ENCODE assay signal across 8 cellular contexts in genomic region chr4:39365931-39366771, GRCh38. TPM values are rescaled to one million over a fixed set of nuclear protein-coding genes. Genes with fewer than 3 reads are reported as not detected.
DNase-seq lines count a peak whose midpoint lies in the region; ATAC-seq and TF ChIP-seq lines count a peak whose summit lies in the region.

Gene RFC1 (minus strand): TSS chr4:39366362. CDS start chr4:39366241, 121 bp downstream.

- TF ChIP-seq CTCF in GM23338 (conservative IDR thresholded peaks at IDR 0.05; ENCODE audit: low read depth in 2 of 2) = 0 out of 4 replicates have a peak, but pooled peaks of 1 of the 2 experiments have one; percentile 7
- no peak for TF ChIP-seq CTCF in foreskin keratinocyte (conservative IDR thresholded peaks at IDR 0.05)
- TF ChIP-seq CTCF in neural progenitor cell (IDR thresholded peaks at IDR 0.05) = no peak

- ATAC-seq in GM23338 = peak; percentile 96
- peak; percentile 92 for ATAC-seq in foreskin keratinocyte

- 0 out of 2 replicates have a peak, but pooled peaks cover 6% of the 10 kb centered on the region for H3K9me2 ChIP-seq in GM23338 (ENCODE audit: insufficient read depth)

- peaks cover 14% of the 10 kb centered on the region for H3K9me3 Mint-ChIP-seq in GM23338
- H3K9me3 Mint-ChIP-seq in neural progenitor cell = peaks cover 17% of the 10 kb centered on the region

- H3K9me3 ChIP-seq in neural progenitor cell (ENCODE audit: low read depth) = no peaks in the 10 kb centered on the region
- no peaks in the 10 kb centered on the region for H3K9me3 ChIP-seq in stomach smooth muscle (ENCODE audit: control insufficient read depth in 2 of 2, low read length in 2 of 2)

- H3K36me3 ChIP-seq in GM23338 (ENCODE audit: insufficient read depth) = no peaks in the 10 kb centered on the region
- H3K36me3 ChIP-seq in neural progenitor cell = no peaks in the 10 kb centered on the region
- H3K36me3 ChIP-seq in stomach smooth muscle (ENCODE audit: control insufficient read depth in 2 of 2, insufficient read depth in 2 of 2, low read length in 2 of 2) = no peaks in the 10 kb centered on the region

- H2AFZ ChIP-seq in GM23338 (peak within 1 kb of the TSS; percentile 98), neural progenitor cell (replicated peaks) (peak within 1 kb of the TSS; percentile 94)

- H3K9ac ChIP-seq in neural progenitor cell (peak within 1 kb of the TSS; percentile 90), stomach smooth muscle (ENCODE audit: low read length in 2 of 2) (peak within 1 kb of the TSS; percentile 65 to 86)

- H3K4me3 Mint-ChIP-seq in GM23338 (peak within 1 kb of the TSS; percentile 88), neural progenitor cell (peak within 1 kb of the TSS; percentile 96)

- H3K27ac ChIP-seq in GM23338 (ENCODE audit: low read depth) (peak within 1 kb of the TSS; percentile 95; the same call in 1 of the 2 replicates), foreskin keratinocyte (peak within 1 kb of the TSS; percentile 84), neural progenitor cell (peak within 1 kb of the TSS; percentile 90), stomach smooth muscle (ENCODE audit: low read length) (peak within 1 kb of the TSS; percentile 81)

- DNase-seq in DMS79 (lab: John Stamatoyannopoulos, UW) (peak; percentile 40), GM23338 (ENCODE audit: low spot score) (peak; percentile 99), M059J (ENCODE audit: low read depth) (peak; percentile 90), SIG-M5 treated with dmso at 0.1 percent for 504 hours (lab: John Stamatoyannopoulos, UW; ENCODE audit: unreplicated experiment) (peak; percentile 65), activated gamma-delta T cell treated with Interleukin-2 at 50 U/mL for 16 hours (peak; percentile 90), foreskin keratinocyte (peak; percentile 68 to 83), neural progenitor cell (ENCODE audit: low spot score) (peak; percentile 96)

- H3K27me3 ChIP-seq in GM23338 (ENCODE audit: insufficient read depth) (peaks cover 11% of the 10 kb centered on the region; the same call in 1 of the 2 replicates), foreskin keratinocyte (no peaks in the 10 kb centered on the region), neural progenitor cell (peaks cover 12% of the 10 kb centered on the region), stomach smooth muscle (ENCODE audit: control insufficient read depth in 1 of 2, insufficient read depth in 2 of 2, low read length in 2 of 2) (no peaks in the 10 kb centered on the region)

- H3K27ac Mint-ChIP-seq in GM23338 (peak within 1 kb of the TSS; percentile 97), neural progenitor cell (peak within 1 kb of the TSS; percentile 78)

- H3K36me3 Mint-ChIP-seq in GM23338 (ENCODE audit: low read depth) = peaks cover 8% of the 10 kb centered on the region
- peaks cover 15% of the 10 kb centered on the region for H3K36me3 Mint-ChIP-seq in neural progenitor cell

- H3K4me1 Mint-ChIP-seq in GM23338 (peaks cover 9% of the 10 kb centered on the region; the same call in 2 of the 3 replicates), neural progenitor cell (peaks cover 16% of the 10 kb centered on the region)

- peaks cover 16% of the 10 kb centered on the region for H3K27me3 Mint-ChIP-seq in GM23338 (ENCODE audit: insufficient read depth, low read depth, poor library complexity)
- peaks cover 9% of the 10 kb centered on the region for H3K27me3 Mint-ChIP-seq in neural progenitor cell (ENCODE audit: insufficient read depth, low read depth)

- H3K79me2 ChIP-seq in GM23338 (replicated peaks; ENCODE audit: insufficient read depth) = peaks cover 49% of the 10 kb centered on the region
- peaks cover 49% of the 10 kb centered on the region for H3K79me2 ChIP-seq in neural progenitor cell (ENCODE audit: low read depth)

- H3K4me1 ChIP-seq in GM23338 (ENCODE audit: insufficient read depth) (peaks cover 10% of the 10 kb centered on the region), foreskin keratinocyte (peaks cover 9% of the 10 kb centered on the region), neural progenitor cell (peaks cover 12% of the 10 kb centered on the region), stomach smooth muscle (ENCODE audit: control insufficient read depth, insufficient read depth, low read length) (peaks cover 5% of the 10 kb centered on the region)

- H3K4me2 ChIP-seq in GM23338 (peak within 1 kb of the TSS; percentile 96), neural progenitor cell (peak within 1 kb of the TSS; percentile 96)

- H3K4me3 ChIP-seq in GM23338 (peak within 1 kb of the TSS; percentile 96), neural progenitor cell (peak within 1 kb of the TSS; percentile 89), stomach smooth muscle (ENCODE audit: low read length in 2 of 2) (peak within 1 kb of the TSS; percentile 69 to 96)

- H3F3A ChIP-seq in GM23338 (replicated peaks; ENCODE audit: low read depth) (0 out of 2 replicates have a peak, but pooled peaks cover 5% of the 10 kb centered on the region), neural progenitor cell (ENCODE audit: low read depth) (peaks cover 5% of the 10 kb centered on the region)

- H4K20me1 ChIP-seq in GM23338 (replicated peaks; ENCODE audit: insufficient read depth) = peaks cover 24% of the 10 kb centered on the region
- peaks cover 28% of the 10 kb centered on the region for H4K20me1 ChIP-seq in neural progenitor cell (ENCODE audit: low read depth)

TF ChIP-seq in GM23338, 12 proteins besides CTCF, POLR2A, EP300 and RAD21 (continues in another document):
- no peak for TF ChIP-seq ZNF462 (CRISPR knock-in tag; IDR thresholded peaks at IDR 0.05)

RNA-seq across cellular contexts. Expression of gene RFC1, which starts in this region (rescaled TPM):
- total RNA-seq in GM23338 (2014; rRNA removed; shearing (Covaris generic)) = 70.5 and 75.8 TPM in 2 replicates
- polyA plus RNA-seq in GM23338 (2016; fragmentation: Nextera tagmentation; extraction: Ambion mirVana) = 194 and 228 TPM in 2 replicates
- 38.3 and 72.9 TPM in 2 replicates for total RNA-seq in M059J (2014; rRNA removed; shearing (Covaris generic))
- total RNA-seq in foreskin keratinocyte = 57.6 and 58.6 TPM in 2 replicates
- polyA plus RNA-seq in foreskin keratinocyte = 15.3 and 20.4 TPM in 2 replicates
- 67.0 and 123 TPM in 2 replicates for total RNA-seq in neural progenitor cell (ENCODE audit: low replicate concordance)

Comparison
In these comparisons a context has a peak if more than half of its experiments do, and no peak if none do; other contexts are left out.
1. Peak in every context shown above with its lines: DNase-seq, ATAC-seq, H3K4me3 ChIP-seq and H3K27ac ChIP-seq.
2. DNase-seq: peak in every context shown above with its lines; median percentile 99 in GM23338; 96 in neural progenitor cell; 90 in M059J; 90 in activated gamma-delta T cell treated with Interleukin-2 at 50 U/mL for 16 hours; 76 in foreskin keratinocyte; 65 in SIG-M5 treated with dmso at 0.1 percent for 504 hours; 40 in DMS79.